33 cellular contexts compared by ENCODE assay signal in genomic region chr3:13258280-13258679, GRCh38.
"Had no signal": no experiment of that assay in that cellular context is flagged by ENCODE, and none has a peak within 500 bp of the region (broad histone marks: within the 10 kb centered on the region; RNA-seq: fewer than 3 reads in every experiment).

No MANE protein-coding gene starts in this region.

- H3K27ac ChIP-seq: adrenal gland, ascending aorta, body of pancreas, brain microvascular endothelial cell, breast epithelium, cardiac muscle cell had no signal

- H3K4me1 ChIP-seq: adrenal gland, ascending aorta, body of pancreas, breast epithelium had no signal

- DNase-seq: activated effector memory CD4-positive, alpha-beta T cell treated with anti-CD3 and anti-CD28 coated beads, Interleukin-2, amount 50 U/mL, for 16 hours; activated effector memory CD4-positive, alpha-beta T cell treated with Interleukin-2 at 50 U/mL for 16 hours; activated gamma-delta T cell; activated gamma-delta T cell treated with Interleukin-2 at 50 U/mL for 16 hours; activated naive CD4-positive, alpha-beta T cell; activated naive CD4-positive, alpha-beta T cell treated with anti-CD3 and anti-CD28 coated beads for 36 hours; activated naive CD4-positive, alpha-beta T cell treated with anti-CD3 and anti-CD28 coated beads, Interleukin-2, amount 10 ng/mL, durations not matched to agents 7 days and 5 days; activated naive CD4-positive, alpha-beta T cell treated with Interleukin-2 at 50 U/mL for 16 hours; activated naive CD8-positive, alpha-beta T cell treated with anti-CD3 and anti-CD28 coated beads for 36 hours; activated naive CD8-positive, alpha-beta T cell treated with anti-CD3 and anti-CD28 coated beads, Interleukin-2, amount 10 ng/mL, durations not matched to agents 7 days and 5 days; activated naive CD8-positive, alpha-beta T cell treated with anti-CD3 and anti-CD28 coated beads, Interleukin-2, amount 50 U/mL, for 24 hours; activated T-cell treated with anti-CD3 and anti-CD28 coated beads, Interleukin-2, amount 50 U/mL, for 1 hour; activated T-cell treated with anti-CD3 and anti-CD28 coated beads, Interleukin-2, amount 50 U/mL, for 24 hours; activated T-cell treated with anti-CD3 and anti-CD28 coated beads, Interleukin-2, amount 50 U/mL, for 4 hours; activated T-cell treated with anti-CD3 and anti-CD28 coated beads, Interleukin-2, amount 50 U/mL, for 48 hours; activated T-cell treated with anti-CD3 and anti-CD28 coated beads, Interleukin-2, amount 50 U/mL, for 72 hours; adrenal gland; amniotic stem cell; amygdala; anterior cingulate cortex; aorta; body of pancreas; brain microvascular endothelial cell; caudate nucleus; central memory CD4-positive, alpha-beta T cell; cerebellar nuclear complex had no signal

- H3K4me3 ChIP-seq: adrenal gland, ascending aorta, body of pancreas, breast epithelium, cardiac muscle cell had no signal

- H3K27me3 ChIP-seq: adrenal gland, ascending aorta, body of pancreas, brain microvascular endothelial cell, breast epithelium, cardiac muscle cell had no signal

- H3K9me3 ChIP-seq: adrenal gland, ascending aorta, body of pancreas, breast epithelium had no signal

- FAIRE-seq: astrocyte, bronchial epithelial cell had no signal

- ATAC-seq: activated naive CD4-positive, alpha-beta T cell treated with anti-CD3 and anti-CD28 coated beads, Interleukin-2, amount 50 U/mL, for 72 hours; activated naive CD8-positive, alpha-beta T cell treated with anti-CD3 and anti-CD28 coated beads, Interleukin-2, amount 50 U/mL, for 24 hours; activated T-cell treated with anti-CD3 and anti-CD28 coated beads, Interleukin-2, amount 50 U/mL, for 4 hours; activated T-cell treated with anti-CD3 and anti-CD28 coated beads, Interleukin-2, amount 50 U/mL, for 72 hours; activated T-helper 17 cell treated with anti-CD3 and anti-CD28 coated beads, Interleukin-2, amount 50 U/mL, for 72 hours; body of pancreas had no signal

- H3K36me3 ChIP-seq: adrenal gland, ascending aorta, brain microvascular endothelial cell, breast epithelium, cardiac muscle cell had no signal
